ENCODE assay signal across 26 cellular contexts in the genomic region with DNA sequence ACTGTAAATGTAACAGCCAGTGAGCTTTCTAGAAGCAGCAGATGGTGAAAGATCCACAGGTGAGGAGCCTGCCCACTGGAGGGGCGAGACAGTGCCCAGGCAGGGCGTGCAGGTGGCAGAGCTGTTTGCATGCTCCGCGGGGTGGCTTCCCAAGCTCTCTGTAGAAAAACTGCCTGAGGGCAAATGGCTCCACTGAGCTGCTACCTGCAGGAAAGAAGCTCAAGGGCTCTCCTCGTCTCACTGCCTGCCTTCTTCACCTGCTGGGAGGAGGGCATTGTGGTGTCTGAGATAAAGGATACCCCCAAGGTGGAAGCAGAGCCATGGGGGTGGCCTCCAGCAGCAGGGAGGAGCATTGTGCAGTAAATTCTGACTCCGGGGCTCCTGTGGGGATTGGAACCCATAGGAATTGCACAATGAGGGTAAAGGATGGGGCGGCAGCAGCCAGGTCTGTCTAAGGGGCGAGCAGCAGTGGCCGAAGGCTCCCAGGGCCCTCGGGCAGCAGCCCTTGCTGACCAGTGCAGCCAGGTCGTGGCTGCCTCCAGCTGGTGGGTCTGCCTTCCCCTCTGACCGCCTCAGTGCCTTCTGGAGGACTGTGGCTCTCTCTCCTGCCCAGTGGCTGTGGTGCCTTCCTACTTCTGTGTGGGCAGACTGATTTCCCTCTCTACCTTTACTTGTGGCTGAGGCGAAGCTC. TPM values are rescaled to one million over a fixed set of nuclear protein-coding genes. Genes with fewer than 3 reads are reported as not detected.
DNase-seq lines count a peak whose midpoint lies in the region; ATAC-seq and TF ChIP-seq lines count a peak whose summit lies in the region.
"Had no signal": no experiment of that assay in that cellular context is flagged by ENCODE, and none has a peak within 500 bp of the region (broad histone marks: within the 10 kb centered on the region; RNA-seq: fewer than 3 reads in every experiment).

No MANE protein-coding gene starts in this region.

- no peak overlapping the region for H3K9ac ChIP-seq in GM23248

- TF ChIP-seq CTCF in WTC11 (IDR thresholded peaks at IDR 0.05) (no peak), thyroid gland (IDR thresholded peaks at IDR 0.05) (peak in 2 of 6 experiments; percentile 13 to 26), HFFc6 (IDR thresholded peaks at IDR 0.05) (no peak)

- peak; percentile 20 for ATAC-seq in WTC11
- ATAC-seq: lower lobe of right lung; stimulated activated naive CD8-positive, alpha-beta T cell treated with anti-CD3 and anti-CD28 coated beads, Interleukin-15, amount 100 ng/mL, for 72 hours had no signal

- no peaks in the 10 kb centered on the region for H3K36me3 Mint-ChIP-seq in activated naive CD4-positive, alpha-beta T cell treated with anti-CD3 and anti-CD28 coated beads, Interleukin-2, amount 50 U/mL, for 24 hours
- H3K36me3 Mint-ChIP-seq in WTC11 (no peaks in the 10 kb centered on the region), HFFc6 (ENCODE audit: low read depth) (no peaks in the 10 kb centered on the region; the same call in 1 of the 2 replicates), immature natural killer cell (peaks cover 0 to 21% (median 0%) of the 10 kb centered on the region in 3 donors)

- H3K9me3 ChIP-seq in thyroid gland: no peaks in the 10 kb centered on the region
- no peaks in the 10 kb centered on the region for H3K9me3 ChIP-seq in GM23248 (ENCODE audit: low read depth)
- H3K9me3 ChIP-seq: lower lobe of right lung, transverse colon had no signal

- H4K20me1 ChIP-seq in GM23248 (ENCODE audit: insufficient read depth): no peaks in the 10 kb centered on the region

- TF ChIP-seq POLR2A in thyroid gland (IDR thresholded peaks at IDR 0.05): no peak

- POLR2A ChIA-PET in WTC11 (lab: Charles Lee): interaction anchor here (0.6 kb wide), 1 partner anchor 12 kb away, joined by 3 read pairs; no protein-coding TSS in a partner anchor

- intact Hi-C loops in thyroid gland (cut with DNase I): loop anchor here (10.0 kb wide), 1 partner anchor 57 kb away; no protein-coding TSS in a partner anchor

- CTCF ChIA-PET in WTC11 (lab: Charles Lee): interaction anchor here (0.5 to 7.8 kb wide), 10 partner anchors 12 to 397 kb away, joined by 3 to 105 read pairs (median 4); partner anchors contain the start of genes ASCC2 and CABP7

- no peak overlapping the region for H2AFZ ChIP-seq in GM23248

- H3K4me3 Mint-ChIP-seq in activated naive CD4-positive, alpha-beta T cell treated with anti-CD3 and anti-CD28 coated beads, Interleukin-2, amount 50 U/mL, for 24 hours: no peak overlapping the region
- H3K4me3 Mint-ChIP-seq in WTC11 (no peak overlapping the region), HFFc6 (no peak overlapping the region), immature natural killer cell (no peak overlapping the region)
- H3K4me3 Mint-ChIP-seq: stimulated activated naive CD8-positive, alpha-beta T cell treated with anti-CD3 and anti-CD28 coated beads, Interleukin-15, amount 100 ng/mL, for 72 hours; T-cell had no signal

- H3K36me3 ChIP-seq in thyroid gland (peaks cover 4 to 13% of the 10 kb centered on the region in 2 donors), GM23248 (ENCODE audit: low read depth) (peaks cover 13% of the 10 kb centered on the region; the same call in 1 of the 2 replicates)

- H3K27me3 Mint-ChIP-seq in activated naive CD4-positive, alpha-beta T cell treated with anti-CD3 and anti-CD28 coated beads, Interleukin-2, amount 50 U/mL, for 24 hours: no peaks in the 10 kb centered on the region
- H3K27me3 Mint-ChIP-seq in WTC11 (ENCODE audit: low read depth) (no peaks in the 10 kb centered on the region), HFFc6 (ENCODE audit: insufficient read depth) (peaks cover 7% of the 10 kb centered on the region), immature natural killer cell (ENCODE audit: low read depth in 3 of 3) (peaks cover 0 to 2% (median 0%) of the 10 kb centered on the region in 3 donors)
- H3K27me3 Mint-ChIP-seq: stimulated activated naive CD8-positive, alpha-beta T cell treated with anti-CD3 and anti-CD28 coated beads, Interleukin-15, amount 100 ng/mL, for 72 hours; T-cell had no signal

- H3K9me3 Mint-ChIP-seq in activated naive CD4-positive, alpha-beta T cell treated with anti-CD3 and anti-CD28 coated beads, Interleukin-2, amount 50 U/mL, for 24 hours: no peaks in the 10 kb centered on the region
- H3K9me3 Mint-ChIP-seq in WTC11 (no peaks in the 10 kb centered on the region), HFFc6 (no peaks in the 10 kb centered on the region), immature natural killer cell (no peaks in the 10 kb centered on the region)
- H3K9me3 Mint-ChIP-seq: stimulated activated naive CD8-positive, alpha-beta T cell treated with anti-CD3 and anti-CD28 coated beads, Interleukin-15, amount 100 ng/mL, for 72 hours; T-cell had no signal

- no peaks in the 10 kb centered on the region for H3K79me2 ChIP-seq in GM23248 (ENCODE audit: insufficient read depth)

- in situ Hi-C loops in GM23248 (cut with MboI): no loop called here

- H3K4me1 Mint-ChIP-seq in activated naive CD4-positive, alpha-beta T cell treated with anti-CD3 and anti-CD28 coated beads, Interleukin-2, amount 50 U/mL, for 24 hours: peaks cover 26% of the 10 kb centered on the region
- peaks cover 51% of the 10 kb centered on the region for H3K4me1 Mint-ChIP-seq in WTC11
- H3K4me1 Mint-ChIP-seq in HFFc6 (ENCODE audit: low read depth): peaks cover 17% of the 10 kb centered on the region
- H3K4me1 Mint-ChIP-seq in immature natural killer cell: peaks cover 0 to 11% of the 10 kb centered on the region in 2 donors
- H3K4me1 Mint-ChIP-seq: stimulated activated naive CD8-positive, alpha-beta T cell treated with anti-CD3 and anti-CD28 coated beads, Interleukin-15, amount 100 ng/mL, for 72 hours had no signal

- WGBS in thyroid gland, 2 donors: 63 to 66% methylated on average over 9 to 13 of the region's 13 CpGs
- 98% methylated on average over 12 to 13 of the region's 13 CpGs for WGBS in GM23248 (ENCODE audit: low coverage in 1 of 2, low lambda C conversion rate in 2 of 2, missing lambda C conversion rate in 2 of 2), 2 experiments

- no peaks in the 10 kb centered on the region for H3K9me2 ChIP-seq in GM23248 (ENCODE audit: insufficient read depth)

- no peak for DNase-seq in activated naive CD4-positive, alpha-beta T cell (lab: John Stamatoyannopoulos, UW)
- DNase-seq in NCI-H2081 (lab: John Stamatoyannopoulos, UW) (peak; percentile 89 to 93), WTC11 (ENCODE audit: low spot score) (peak; percentile 43), thyroid gland (peak; percentile 69 to 82), HFFc6 (no peak), immature natural killer cell (no peak), GM23248 (no peak)
- DNase-seq: activated CD4-positive, alpha-beta T cell treated with anti-CD3 and anti-CD28 coated beads, Interleukin-2, amount 50 U/mL, for 48 hours; activated naive CD4-positive, alpha-beta T cell treated with Interleukin-2 at 50 U/mL for 16 hours; activated T-cell treated with anti-CD3 and anti-CD28 coated beads for 4 hours; anterior cingulate cortex; lower lobe of right lung; NCI-H1694 treated with DMSO at 0.1 percent for 48 hours; NCI-H774; occipital lobe; stimulated activated CD4-positive, alpha-beta T cell treated with anti-CD3 and anti-CD28 coated beads, Interleukin-4, amount 100 ng/mL, for 1 hour; stimulated activated naive CD8-positive, alpha-beta T cell treated with anti-CD3 and anti-CD28 coated beads, Interleukin-15, amount 100 ng/mL, for 72 hours; T-cell; transverse colon had no signal

- 0 out of 2 replicates have a peak, but pooled peaks cover 2% of the 10 kb centered on the region for H3F3A ChIP-seq in GM23248 (ENCODE audit: insufficient read depth)

- H3K27ac ChIP-seq in thyroid gland (peak overlapping the region in 2 of 3 donors; percentile 12 to 44), GM23248 (no peak overlapping the region)
- H3K27ac ChIP-seq: lower lobe of right lung, transverse colon, VCaP had no signal

- H3K27ac Mint-ChIP-seq in activated naive CD4-positive, alpha-beta T cell treated with anti-CD3 and anti-CD28 coated beads, Interleukin-2, amount 50 U/mL, for 24 hours: peak overlapping the region; percentile 23
- H3K27ac Mint-ChIP-seq in WTC11: no peak overlapping the region
- H3K27ac Mint-ChIP-seq in HFFc6: no peak overlapping the region
- peak overlapping the region in 1 of 6 donors; percentile 56 for H3K27ac Mint-ChIP-seq in immature natural killer cell

- no peaks in the 10 kb centered on the region for H3K27me3 ChIP-seq in thyroid gland
- no peaks in the 10 kb centered on the region for H3K27me3 ChIP-seq in GM23248 (replicated peaks; ENCODE audit: insufficient read depth)
- H3K27me3 ChIP-seq: transverse colon had no signal

- no peak overlapping the region for H3K4me3 ChIP-seq in thyroid gland (replicated peaks in 1 of 3)
- H3K4me3 ChIP-seq in GM23248: no peak overlapping the region
- H3K4me3 ChIP-seq: lower lobe of right lung, transverse colon had no signal

- no peak overlapping the region for H3K4me2 ChIP-seq in GM23248 (ENCODE audit: unreplicated experiment)

- H3K4me1 ChIP-seq in thyroid gland (peaks cover 15% of the 10 kb centered on the region in 2 donors), GM23248 (ENCODE audit: insufficient read depth) (no peaks in the 10 kb centered on the region)
- H3K4me1 ChIP-seq: lower lobe of right lung had no signal

TF ChIP-seq in WTC11, 78 proteins besides CTCF, POLR2A, EP300 and RAD21:
- TF ChIP-seq GTF2I (CRISPR knock-in tag; conservative IDR thresholded peaks at IDR 0.05): no peak
- TF ChIP-seq OVOL2 (CRISPR knock-in tag; IDR thresholded peaks at IDR 0.05; ENCODE audit: borderline replicate concordance): no peak
- no peak for TF ChIP-seq MYBL2 (CRISPR knock-in tag; IDR thresholded peaks at IDR 0.05)
- no peak for TF ChIP-seq FOXK1 (CRISPR knock-in tag; IDR thresholded peaks at IDR 0.05)
- TF ChIP-seq ZNF423 (CRISPR knock-in tag; IDR thresholded peaks at IDR 0.05): peak; percentile 96
- TF ChIP-seq, protein P1, sequence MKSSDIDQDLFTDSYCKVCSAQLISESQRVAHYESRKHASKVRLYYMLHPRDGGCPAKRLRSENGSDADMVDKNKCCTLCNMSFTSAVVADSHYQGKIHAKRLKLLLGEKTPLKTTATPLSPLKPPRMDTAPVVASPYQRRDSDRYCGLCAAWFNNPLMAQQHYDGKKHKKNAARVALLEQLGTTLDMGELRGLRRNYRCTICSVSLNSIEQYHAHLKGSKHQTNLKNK (CRISPR knock-in tag; IDR thresholded peaks at IDR 0.05): no peak

RNA-seq across cellular contexts. Expression of gene CABP7, which starts 28.0 kb away (rescaled TPM):
- total RNA-seq in WTC11 (2021) (0.11 to 0.17 TPM in 2 of 3 replicates, not detected in the other), thyroid gland (1 to 10 TPM in 1 of 4 donors, under 1 TPM in 1, not detected in 2; 0.73 to 1.0 TPM)
- not detected for total RNA-seq in HFFc6 (2021; fragmentation: NEBNext Ultra II Directional; extraction: Animal tissue kit (Norgen Biotek cat#: 25700))
- polyA plus RNA-seq in immature natural killer cell (under 1 TPM in 2 of 3 donors, not detected in 1; 0.14 TPM), GM23248 (2016; fragmentation: Nextera tagmentation; extraction: Ambion mirVana) (0.08 TPM in 1 of 2 replicates, not detected in the other)
- not detected in 2 replicates for total RNA-seq in GM23248 (2014; rRNA removed; shearing (Covaris generic))
- total RNA-seq: cardiac septum, dermis microvascular lymphatic vessel endothelial cell, fibroblast of villous mesenchyme, lower lobe of right lung, transverse colon had no signal
- polyA plus RNA-seq: AG04450, keratinocyte had no signal

Comparison
In these comparisons a context has a peak if more than half of its experiments do, and no peak if none do; other contexts are left out.
1. DNase-seq: peak in NCI-H2081 (2 of 2), WTC11 (single experiment) and thyroid gland (2 of 2); none in activated naive CD4-positive, alpha-beta T cell (0 of 4), HFFc6 (single experiment), immature natural killer cell (0 of 3) and GM23248 (single experiment).